Comparison of ENCODE assay signal across 6 cellular contexts in genomic region chr19:17620696-17621095, GRCh38.
"Had no signal": no experiment of that assay in that cellular context is flagged by ENCODE, and none has a peak within 500 bp of the region (broad histone marks: within the 10 kb centered on the region; RNA-seq: fewer than 3 reads in every experiment).

No MANE protein-coding gene starts in this region.

- H3K4me2 ChIP-seq: GM23338 had no signal

- DNase-seq: H9, HCEC 1CT, IMR-90, KG1 had no signal

- ATAC-seq: GM23338, K562 had no signal

- H3K4me3 ChIP-seq: GM23338, K562 had no signal
